ENCODE assay signal across 20 cellular contexts in the genomic region with DNA sequence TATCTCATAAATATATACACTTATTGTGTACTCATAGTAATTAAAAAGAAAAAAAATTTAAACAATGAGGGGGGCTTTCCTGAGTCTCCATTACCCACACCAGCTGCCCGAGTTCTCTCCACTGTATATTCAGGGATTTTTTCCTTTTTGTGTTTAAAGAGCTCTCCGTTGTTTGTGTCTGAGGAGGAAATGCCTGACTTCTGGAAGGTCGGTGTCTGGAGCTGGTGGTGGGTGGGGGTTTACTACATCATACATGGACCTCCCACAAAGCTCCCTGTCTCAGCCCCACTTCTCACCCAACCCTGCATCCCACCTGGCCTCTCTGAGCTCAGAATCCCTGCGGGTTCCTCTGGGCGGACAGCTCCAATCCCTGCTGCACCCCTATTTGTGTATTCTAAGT.
"Had no signal": no experiment of that assay in that cellular context is flagged by ENCODE, and none has a peak within 500 bp of the region (broad histone marks: within the 10 kb centered on the region; RNA-seq: fewer than 3 reads in every experiment).

No MANE protein-coding gene starts in this region.

- H3K4me3 ChIP-seq: esophagus squamous epithelium, gastrocnemius medialis, heart right ventricle, left lung, lung had no signal

- DNase-seq: cortex of kidney; effector CD8-positive, alpha-beta T cell; effector memory CD8-positive, alpha-beta T cell; esophagus squamous epithelium; foreskin fibroblast; foreskin melanocyte; gastrocnemius medialis; glutamatergic neuron; head of caudate nucleus; heart right ventricle; hippocampal formation; left cardiac atrium; left ventricle myocardium superior; mammary epithelial cell; mesendoderm; midbrain; naive thymus-derived CD4-positive, alpha-beta T cell; natural killer cell had no signal

- H3K9me3 ChIP-seq: esophagus squamous epithelium, gastrocnemius medialis, heart right ventricle, left lung had no signal

- H3K4me1 ChIP-seq: esophagus squamous epithelium, gastrocnemius medialis, heart right ventricle, left lung had no signal

- ATAC-seq: effector memory CD8-positive, alpha-beta T cell; gastrocnemius medialis; heart right ventricle; left cardiac atrium; left ventricle myocardium superior; naive thymus-derived CD4-positive, alpha-beta T cell; natural killer cell had no signal

- H3K36me3 ChIP-seq: esophagus squamous epithelium, gastrocnemius medialis, heart right ventricle, left lung had no signal

- H3K27ac ChIP-seq: esophagus squamous epithelium, gastrocnemius medialis, heart right ventricle had no signal
